In genomic region chr15:98536976-98537375, GRCh38 we compare ENCODE assay signal across 8 cellular contexts.
"Had no signal": no experiment of that assay in that cellular context is flagged by ENCODE, and none has a peak within 500 bp of the region (broad histone marks: within the 10 kb centered on the region; RNA-seq: fewer than 3 reads in every experiment).

No MANE protein-coding gene starts in this region.

- H3K36me3 Mint-ChIP-seq: IgD-negative memory B cell had no signal

- ATAC-seq: K562 had no signal

- H3K9ac ChIP-seq: KMS-11 had no signal

- DNase-seq: IMR-90, KBM-7, KG1 had no signal

- H3K9me3 Mint-ChIP-seq: IgD-negative memory B cell had no signal

- FAIRE-seq: HTR-8/SVneo, K562 had no signal

- H3K4me2 ChIP-seq: KMS-11 had no signal

- H3K27ac Mint-ChIP-seq: IgD-negative memory B cell had no signal

- H3K4me3 ChIP-seq: K562 had no signal

- H3K27ac ChIP-seq: HL-60, KMS-11 had no signal
